ENCODE assay signal across 19 cellular contexts in genomic region chr7:105047932-105048331, GRCh38. TPM values are rescaled to one million over a fixed set of nuclear protein-coding genes. Genes with fewer than 3 reads are reported as not detected.
DNase-seq lines count a peak whose midpoint lies in the region; ATAC-seq and TF ChIP-seq lines count a peak whose summit lies in the region.
"Had no signal": no experiment of that assay in that cellular context is flagged by ENCODE, and none has a peak within 500 bp of the region (broad histone marks: within the 10 kb centered on the region; RNA-seq: fewer than 3 reads in every experiment).

No MANE protein-coding gene starts in this region.

- no peak for TF ChIP-seq POLR2A in stomach (IDR thresholded peaks at IDR 0.05)

- no peaks in the 10 kb centered on the region for H3K27me3 ChIP-seq in CD4-positive, alpha-beta T cell (ENCODE audit: control insufficient read depth, insufficient read depth, low read length)
- no peaks in the 10 kb centered on the region for H3K27me3 ChIP-seq in stomach
- H3K27me3 ChIP-seq: Peyer's patch, SJSA1 had no signal

- DNase-seq in activated naive CD8-positive, alpha-beta T cell treated with anti-CD3 and anti-CD28 coated beads for 36 hours, result no peak
- DNase-seq in CD4-positive, alpha-beta T cell, result no peak
- DNase-seq in chondrocyte (ENCODE audit: low spot score) (no peak), stomach (no peak), foreskin fibroblast (no peak)
- DNase-seq: DMS79, Karpas-422, MV-4-11, NCI-H1694 treated with DMSO at 0.1 percent for 48 hours, NCI-H2081 treated with DMSO at 0.1 percent for 48 hours, NCI-H2171 treated with DMSO at 0.1 percent for 48 hours, NCI-H524 treated with DMSO at 0.1 percent for 48 hours, NCI-H82, Peyer's patch had no signal

- WGBS in stomach, 5 donors, result 68 to 80% (median 71%) methylated on average over 4 of the region's 4 CpGs

- TF ChIP-seq EP300 in stomach (IDR thresholded peaks at IDR 0.05), result no peak

- no peaks in the 10 kb centered on the region for H3K9me3 ChIP-seq in CD4-positive, alpha-beta T cell (ENCODE audit: control insufficient read depth, low read length)
- no peaks in the 10 kb centered on the region for H3K9me3 ChIP-seq in stomach
- H3K9me3 ChIP-seq: Peyer's patch, SJSA1 had no signal

- H3K4me1 ChIP-seq in stomach, result peaks cover 34 to 83% (median 65%) of the 10 kb centered on the region in 4 donors
- H3K4me1 ChIP-seq: Peyer's patch had no signal

- POLR2A ChIA-PET in CD4-positive, alpha-beta T cell (lab: Charles Lee), result interaction anchor here (2.0 to 2.2 kb wide), 3 partner anchors 34 to 67 kb away, joined by 6 to 8 read pairs (median 6); partner anchors contain the start of gene KMT2E

- no peaks in the 10 kb centered on the region for H3K36me3 Mint-ChIP-seq in activated naive CD8-positive, alpha-beta T cell
- peaks cover 31% of the 10 kb centered on the region for H3K36me3 Mint-ChIP-seq in activated naive CD8-positive, alpha-beta T cell treated with anti-CD3 and anti-CD28 coated beads for 36 hours
- H3K36me3 Mint-ChIP-seq in CD4-positive, alpha-beta T cell (ENCODE audit: low read depth), result peaks cover 84% of the 10 kb centered on the region
- peaks cover 29% of the 10 kb centered on the region for H3K36me3 Mint-ChIP-seq in chondrocyte (ENCODE audit: low read depth)
- H3K36me3 Mint-ChIP-seq: IgD-negative memory B cell had no signal

- H3K4me3 ChIP-seq in stomach, result no peak overlapping the region
- no peak overlapping the region for H3K4me3 ChIP-seq in foreskin fibroblast (ENCODE audit: low read depth in 1 of 2, low read length in 2 of 2)
- H3K4me3 ChIP-seq: Peyer's patch, SJSA1 had no signal

- ATAC-seq in CD4-positive, alpha-beta T cell (ENCODE audit: poor library complexity), result no peak
- ATAC-seq in HG02870 (IDR thresholded peaks at IDR 0.05; ENCODE audit: unreplicated experiment), result no peak

- intact Hi-C loops in CD4-positive, alpha-beta T cell (cut with DNase I, micrococcal nuclease), result no loop called here
- intact Hi-C loops in stomach (cut with DNase I; ENCODE audit: low total_unique reads), result no loop called here

- peaks cover 72% of the 10 kb centered on the region for H3K4me1 Mint-ChIP-seq in activated naive CD8-positive, alpha-beta T cell (ENCODE audit: low read depth)
- peaks cover 38% of the 10 kb centered on the region for H3K4me1 Mint-ChIP-seq in activated naive CD8-positive, alpha-beta T cell treated with anti-CD3 and anti-CD28 coated beads for 36 hours
- H3K4me1 Mint-ChIP-seq in CD4-positive, alpha-beta T cell (ENCODE audit: low read depth), result peaks cover 76% of the 10 kb centered on the region
- peaks cover 27% of the 10 kb centered on the region for H3K4me1 Mint-ChIP-seq in chondrocyte (ENCODE audit: low read depth)

- peaks cover 0 to 84% (median 50%) of the 10 kb centered on the region in 4 donors for H3K36me3 ChIP-seq in stomach

- H3K9me3 Mint-ChIP-seq in activated naive CD8-positive, alpha-beta T cell (ENCODE audit: low read depth), result no peaks in the 10 kb centered on the region
- H3K9me3 Mint-ChIP-seq in activated naive CD8-positive, alpha-beta T cell treated with anti-CD3 and anti-CD28 coated beads for 36 hours, result no peaks in the 10 kb centered on the region
- H3K9me3 Mint-ChIP-seq in CD4-positive, alpha-beta T cell, result no peaks in the 10 kb centered on the region
- no peaks in the 10 kb centered on the region for H3K9me3 Mint-ChIP-seq in chondrocyte (ENCODE audit: low read depth)
- H3K9me3 Mint-ChIP-seq: CD14-positive monocyte, IgD-negative memory B cell had no signal

- no peak overlapping the region for H3K27ac ChIP-seq in CD4-positive, alpha-beta T cell (ENCODE audit: low read depth, low read length)
- peak overlapping the region in 3 of 5 donors; percentile 16 to 40 (median 31) for H3K27ac ChIP-seq in stomach
- H3K27ac ChIP-seq: Peyer's patch, SJSA1 had no signal

- CTCF ChIA-PET in CD4-positive, alpha-beta T cell (lab: Charles Lee), result interaction anchor here (0.5 to 2.4 kb wide), 2 partner anchors 66 to 93 kb away, joined by 3 to 8 read pairs; no protein-coding TSS in a partner anchor

- H3K27me3 Mint-ChIP-seq in activated naive CD8-positive, alpha-beta T cell, result no peaks in the 10 kb centered on the region
- H3K27me3 Mint-ChIP-seq in activated naive CD8-positive, alpha-beta T cell treated with anti-CD3 and anti-CD28 coated beads for 36 hours, result no peaks in the 10 kb centered on the region
- H3K27me3 Mint-ChIP-seq in CD4-positive, alpha-beta T cell, result no peaks in the 10 kb centered on the region
- H3K27me3 Mint-ChIP-seq in chondrocyte (ENCODE audit: low read depth), result no peaks in the 10 kb centered on the region
- H3K27me3 Mint-ChIP-seq: IgD-negative memory B cell had no signal

- H3K4me3 Mint-ChIP-seq in activated naive CD8-positive, alpha-beta T cell, result no peak overlapping the region
- H3K4me3 Mint-ChIP-seq in activated naive CD8-positive, alpha-beta T cell treated with anti-CD3 and anti-CD28 coated beads for 36 hours, result no peak overlapping the region
- H3K4me3 Mint-ChIP-seq in CD4-positive, alpha-beta T cell, result no peak overlapping the region
- no peak overlapping the region for H3K4me3 Mint-ChIP-seq in chondrocyte (ENCODE audit: unreplicated experiment)
- H3K4me3 Mint-ChIP-seq: CD14-positive monocyte, IgD-negative memory B cell had no signal

- TF ChIP-seq CTCF in CD4-positive, alpha-beta T cell (IDR thresholded peaks at IDR 0.05), result no peak
- TF ChIP-seq CTCF in chondrocyte (IDR thresholded peaks at IDR 0.05) (no peak), stomach (IDR thresholded peaks at IDR 0.05) (no peak), foreskin fibroblast (IDR thresholded peaks at IDR 0.05; ENCODE audit: low read depth, low read length) (no peak)

- H3K27ac Mint-ChIP-seq in activated naive CD8-positive, alpha-beta T cell, result peak overlapping the region; percentile 56
- no peak overlapping the region for H3K27ac Mint-ChIP-seq in activated naive CD8-positive, alpha-beta T cell treated with anti-CD3 and anti-CD28 coated beads for 36 hours
- peak overlapping the region; percentile 12 for H3K27ac Mint-ChIP-seq in CD4-positive, alpha-beta T cell
- H3K27ac Mint-ChIP-seq in chondrocyte (ENCODE audit: unreplicated experiment), result peak overlapping the region; percentile 17

RNA-seq across cellular contexts. Expression of gene KMT2E, which starts 33.9 kb away (rescaled TPM):
- total RNA-seq in activated naive CD8-positive, alpha-beta T cell treated with anti-CD3 and anti-CD28 coated beads for 36 hours, result 10 to 100 TPM; 58.0 to 62.4 TPM
- 100 to 1,000 TPM; 295 to 296 TPM for total RNA-seq in CD4-positive, alpha-beta T cell
- total RNA-seq in chondrocyte (59.6 to 63.1 TPM (median 59.9 TPM) in 3 replicates), stomach (100 to 1,000 TPM in 2 of 5 donors, 10 to 100 TPM in 3; 64.8 to 330 (median 93.9) TPM)
- polyA plus RNA-seq in stomach, result 10 to 100 TPM in 2 of 3 donors, 1 to 10 TPM in 1; 9.4 to 12.5 (median 11.9) TPM
